27 cellular contexts compared by ENCODE assay signal in genomic region chr7:37362802-37363201, GRCh38.
DNase-seq lines count a peak whose midpoint lies in the region; ATAC-seq and TF ChIP-seq lines count a peak whose summit lies in the region.
"Had no signal": no experiment of that assay in that cellular context is flagged by ENCODE, and none has a peak within 500 bp of the region (broad histone marks: within the 10 kb centered on the region; RNA-seq: fewer than 3 reads in every experiment).

No MANE protein-coding gene starts in this region.

- H3K36me3 Mint-ChIP-seq in T-helper 1 cell treated with Interleukin-12 subunit alpha and Interleukin-12 subunit beta and Interleukin-4 antibody, amounts not matched to agents 30 μg/mL and 1 μg/mL, for 36 hours (ENCODE audit: low read depth): peaks cover 20% of the 10 kb centered on the region
- peaks cover 5% of the 10 kb centered on the region for H3K36me3 Mint-ChIP-seq in stimulated activated naive CD8-positive, alpha-beta T cell treated with anti-CD3 and anti-CD28 coated beads, Interleukin-15, Interleukin-2, amounts not matched to agents 100 ng/mL and 50 ng/mL, for 24 hours (ENCODE audit: low read depth)
- peaks cover 22% of the 10 kb centered on the region for H3K36me3 Mint-ChIP-seq in endodermal cell (ENCODE audit: low read depth)
- H3K36me3 Mint-ChIP-seq: neural progenitor cell had no signal

- H3K27ac Mint-ChIP-seq in T-helper 1 cell treated with Interleukin-12 subunit alpha and Interleukin-12 subunit beta and Interleukin-4 antibody, amounts not matched to agents 30 μg/mL and 1 μg/mL, for 36 hours: peak overlapping the region; percentile 78
- H3K27ac Mint-ChIP-seq in stimulated activated naive CD8-positive, alpha-beta T cell treated with anti-CD3 and anti-CD28 coated beads, Interleukin-15, Interleukin-2, amounts not matched to agents 100 ng/mL and 50 ng/mL, for 24 hours: peak overlapping the region; percentile 95
- peak overlapping the region; percentile 40 for H3K27ac Mint-ChIP-seq in endodermal cell
- H3K27ac Mint-ChIP-seq: activated CD8-positive, alpha-beta memory T cell treated with anti-CD3 and anti-CD28 coated beads, Interleukin-2, amount 10 ng/mL, durations not matched to agents 7 days and 5 days; neural progenitor cell had no signal

- no peaks in the 10 kb centered on the region for H3K27me3 ChIP-seq in endodermal cell (ENCODE audit: control insufficient read depth, insufficient read depth, low read length, poor library complexity, severe bottlenecking)
- H3K27me3 ChIP-seq in tibial artery: no peaks in the 10 kb centered on the region
- H3K27me3 ChIP-seq: colonic mucosa, esophagus muscularis mucosa, foreskin keratinocyte, neural progenitor cell, testis, vagina had no signal

- H3K36me3 ChIP-seq in endodermal cell (ENCODE audit: control insufficient read depth, insufficient read depth, low read length) (no peaks in the 10 kb centered on the region), tibial artery (no peaks in the 10 kb centered on the region)
- H3K36me3 ChIP-seq: colonic mucosa, esophagus muscularis mucosa, neural progenitor cell, vagina had no signal

- 100% methylated on average over 1 to 2 of the region's 2 CpGs for WGBS in endodermal cell (ENCODE audit: insufficient coverage in 1 of 2, insufficient read length in 1 of 2), 2 experiments

- no peak for ATAC-seq in stimulated activated naive CD8-positive, alpha-beta T cell treated with anti-CD3 and anti-CD28 coated beads, Interleukin-15, Interleukin-2, amounts not matched to agents 100 U/mL and 50 U/mL, for 24 hours
- ATAC-seq in GM18519 (IDR thresholded peaks at IDR 0.05; ENCODE audit: low FRiP score, unreplicated experiment): no peak
- ATAC-seq: activated CD8-positive, alpha-beta memory T cell treated with anti-CD3 and anti-CD28 coated beads, Interleukin-2, amount 10 ng/mL, durations not matched to agents 7 days and 5 days; effector memory CD8-positive, alpha-beta T cell; foreskin keratinocyte; right cardiac atrium had no signal

- DNase-seq in T-helper 1 cell (no peak), endodermal cell (no peak), inferior parietal cortex (ENCODE audit: extremely low spot score) (no peak), tibial artery (no peak)
- DNase-seq in stimulated activated naive CD8-positive, alpha-beta T cell treated with anti-CD3 and anti-CD28 coated beads, Interleukin-15, Interleukin-2, amounts not matched to agents 100 U/mL and 50 U/mL, for 24 hours: no peak
- DNase-seq: activated CD8-positive, alpha-beta memory T cell treated with anti-CD3 and anti-CD28 coated beads, Interleukin-2, amount 10 ng/mL, durations not matched to agents 7 days and 5 days; activated gamma-delta T cell; aorta; colonic mucosa; effector memory CD8-positive, alpha-beta T cell; foreskin keratinocyte; Kasumi-1; NCI-H1436; NCI-H748 treated with DMSO at 0.1 percent for 48 hours; right cardiac atrium; SIG-M5; stimulated activated CD4-positive, alpha-beta T cell treated with anti-CD3 and anti-CD28 coated beads, Interleukin-2, amount 100 ng/mL, for 24 hours; testis had no signal

- peaks cover 4% of the 10 kb centered on the region for H3K9me3 Mint-ChIP-seq in T-helper 1 cell treated with Interleukin-12 subunit alpha and Interleukin-12 subunit beta and Interleukin-4 antibody, amounts not matched to agents 30 μg/mL and 1 μg/mL, for 36 hours
- peaks cover 6% of the 10 kb centered on the region for H3K9me3 Mint-ChIP-seq in stimulated activated naive CD8-positive, alpha-beta T cell treated with anti-CD3 and anti-CD28 coated beads, Interleukin-15, Interleukin-2, amounts not matched to agents 100 ng/mL and 50 ng/mL, for 24 hours
- H3K9me3 Mint-ChIP-seq in endodermal cell: no peaks in the 10 kb centered on the region
- H3K9me3 Mint-ChIP-seq: effector memory CD8-positive, alpha-beta T cell; neural progenitor cell had no signal

- no peak overlapping the region for H3K27ac ChIP-seq in endodermal cell (ENCODE audit: low read depth, low read length)
- no peak overlapping the region for H3K27ac ChIP-seq in tibial artery
- H3K27ac ChIP-seq: 22Rv1, C4-2B, colonic mucosa, esophagus muscularis mucosa, foreskin keratinocyte, neural progenitor cell, parathyroid adenoma, testis, vagina had no signal

- TF ChIP-seq CTCF in endodermal cell (conservative IDR thresholded peaks at IDR 0.05): no peak
- TF ChIP-seq CTCF in tibial artery (IDR thresholded peaks at IDR 0.05): no peak

- H3K4me1 Mint-ChIP-seq in T-helper 1 cell treated with Interleukin-12 subunit alpha and Interleukin-12 subunit beta and Interleukin-4 antibody, amounts not matched to agents 30 μg/mL and 1 μg/mL, for 36 hours (ENCODE audit: low read depth): peaks cover 52% of the 10 kb centered on the region
- H3K4me1 Mint-ChIP-seq in stimulated activated naive CD8-positive, alpha-beta T cell treated with anti-CD3 and anti-CD28 coated beads, Interleukin-15, Interleukin-2, amounts not matched to agents 100 ng/mL and 50 ng/mL, for 24 hours (ENCODE audit: low read depth): peaks cover 93% of the 10 kb centered on the region
- H3K4me1 Mint-ChIP-seq in endodermal cell: peaks cover 51% of the 10 kb centered on the region

- H3K9ac ChIP-seq in endodermal cell (ENCODE audit: extremely low read depth, low read length, poor library complexity, severe bottlenecking): no peak overlapping the region
- H3K9ac ChIP-seq: neural progenitor cell, parathyroid adenoma had no signal

- peak overlapping the region; percentile 55 for H3K4me3 Mint-ChIP-seq in T-helper 1 cell treated with Interleukin-12 subunit alpha and Interleukin-12 subunit beta and Interleukin-4 antibody, amounts not matched to agents 30 μg/mL and 1 μg/mL, for 36 hours
- peak overlapping the region; percentile 8 for H3K4me3 Mint-ChIP-seq in stimulated activated naive CD8-positive, alpha-beta T cell treated with anti-CD3 and anti-CD28 coated beads, Interleukin-15, Interleukin-2, amounts not matched to agents 100 ng/mL and 50 ng/mL, for 24 hours
- H3K4me3 Mint-ChIP-seq in endodermal cell: no peak overlapping the region
- H3K4me3 Mint-ChIP-seq: activated CD8-positive, alpha-beta memory T cell treated with anti-CD3 and anti-CD28 coated beads, Interleukin-2, amount 10 ng/mL, durations not matched to agents 7 days and 5 days; effector memory CD8-positive, alpha-beta T cell; neural progenitor cell had no signal

- H3K4me3 ChIP-seq in endodermal cell (ENCODE audit: low read length): no peak overlapping the region
- no peak overlapping the region for H3K4me3 ChIP-seq in tibial artery
- H3K4me3 ChIP-seq: colonic mucosa, esophagus muscularis mucosa, neural progenitor cell, testis, vagina had no signal

- H3K4me1 ChIP-seq in endodermal cell (ENCODE audit: control insufficient read depth, insufficient read depth, low read length): peaks cover 25% of the 10 kb centered on the region
- no peaks in the 10 kb centered on the region for H3K4me1 ChIP-seq in tibial artery
- H3K4me1 ChIP-seq: colonic mucosa, foreskin keratinocyte, vagina had no signal

- no peaks in the 10 kb centered on the region for H3K27me3 Mint-ChIP-seq in T-helper 1 cell treated with Interleukin-12 subunit alpha and Interleukin-12 subunit beta and Interleukin-4 antibody, amounts not matched to agents 30 μg/mL and 1 μg/mL, for 36 hours (ENCODE audit: low read depth)
- H3K27me3 Mint-ChIP-seq in stimulated activated naive CD8-positive, alpha-beta T cell treated with anti-CD3 and anti-CD28 coated beads, Interleukin-15, Interleukin-2, amounts not matched to agents 100 ng/mL and 50 ng/mL, for 24 hours: no peaks in the 10 kb centered on the region
- H3K27me3 Mint-ChIP-seq in endodermal cell (ENCODE audit: insufficient read depth): no peaks in the 10 kb centered on the region
- H3K27me3 Mint-ChIP-seq: effector memory CD8-positive, alpha-beta T cell had no signal

- H3K9me3 ChIP-seq in endodermal cell (ENCODE audit: control insufficient read depth, low read length): peaks cover 5% of the 10 kb centered on the region
- no peaks in the 10 kb centered on the region for H3K9me3 ChIP-seq in tibial artery
- H3K9me3 ChIP-seq: colonic mucosa, esophagus muscularis mucosa, testis, vagina had no signal

- intact Hi-C loops in tibial artery (cut with DNase I; ENCODE audit: low total_unique reads): no loop called here

Comparison
In these comparisons a context has a peak if more than half of its experiments do, and no peak if none do; other contexts are left out.
1. H3K27ac Mint-ChIP-seq: peak in every context shown above with its lines; median percentile 95 in stimulated activated naive CD8-positive, alpha-beta T cell treated with anti-CD3 and anti-CD28 coated beads, Interleukin-15, Interleukin-2, amounts not matched to agents 100 ng/mL and 50 ng/mL, for 24 hours; 78 in T-helper 1 cell treated with Interleukin-12 subunit alpha and Interleukin-12 subunit beta and Interleukin-4 antibody, amounts not matched to agents 30 μg/mL and 1 μg/mL, for 36 hours; 40 in endodermal cell.